In the genomic region with DNA sequence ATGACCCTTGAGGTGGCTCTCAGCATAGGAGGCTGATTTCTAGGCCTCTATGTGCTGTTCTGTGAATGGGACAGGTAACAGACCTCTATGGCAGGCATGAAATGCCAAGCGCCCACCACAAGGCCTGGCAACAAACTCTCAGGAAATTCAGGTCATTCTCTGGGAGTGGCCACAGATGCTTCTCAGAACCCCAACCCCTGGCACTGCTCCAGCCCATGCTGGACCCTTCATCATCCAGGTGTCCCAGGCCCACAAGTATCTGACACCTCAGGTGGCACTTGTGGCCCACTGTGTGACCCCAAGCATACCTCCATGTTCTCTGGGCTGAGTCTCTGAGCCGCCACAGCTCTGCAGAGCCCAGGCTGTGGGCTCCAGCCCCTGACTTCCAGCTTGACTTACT, we compare ENCODE assay signal across 3 cellular contexts. TPM values are rescaled to one million over a fixed set of nuclear protein-coding genes. Genes with fewer than 3 reads are reported as not detected.
"Had no signal": no experiment of that assay in that cellular context is flagged by ENCODE, and none has a peak within 500 bp of the region (broad histone marks: within the 10 kb centered on the region; RNA-seq: fewer than 3 reads in every experiment).

No MANE protein-coding gene starts in this region.

RNA-seq across cellular contexts. Expression of a gene that starts 24.3 kb away (rescaled TPM):
- total RNA-seq: H9, HT-29, IMR-90 had no signal
- polyA plus RNA-seq: IMR-90 had no signal
